ENCODE assay signal across 12 cellular contexts in genomic region chr14:74653386-74654138, GRCh38. TPM values are rescaled to one million over a fixed set of nuclear protein-coding genes. Genes with fewer than 3 reads are reported as not detected.
A peak's percentile ranks its signal among the peaks of the same experiment; 100 is the strongest.
DNase-seq lines count a peak whose midpoint lies in the region; ATAC-seq and TF ChIP-seq lines count a peak whose summit lies in the region.
"Had no signal": no experiment of that assay in that cellular context is flagged by ENCODE, and none has a peak within 500 bp of the region (broad histone marks: within the 10 kb centered on the region; RNA-seq: fewer than 3 reads in every experiment).

No MANE protein-coding gene starts in this region.

- H3K27me3 ChIP-seq in SK-N-SH (ENCODE audit: insufficient read depth), result no peaks in the 10 kb centered on the region
- no peaks in the 10 kb centered on the region for H3K27me3 ChIP-seq in adipocyte (replicated peaks; ENCODE audit: control insufficient read depth, insufficient read depth, low read length)
- no peaks in the 10 kb centered on the region for H3K27me3 ChIP-seq in layer of hippocampus (ENCODE audit: control insufficient read depth, insufficient read depth, low read length)
- H3K27me3 ChIP-seq: adrenal gland, heart right ventricle had no signal

- no peak overlapping the region for H3K4me2 ChIP-seq in SK-N-SH

- H3K9me3 ChIP-seq in SK-N-SH (no peaks in the 10 kb centered on the region), adipocyte (ENCODE audit: control insufficient read depth, low read length) (no peaks in the 10 kb centered on the region)
- H3K9me3 ChIP-seq: adrenal gland, heart right ventricle had no signal

- peaks cover 40% of the 10 kb centered on the region for H3F3A ChIP-seq in SK-N-SH (replicated peaks; ENCODE audit: insufficient read depth)

- H3K9ac ChIP-seq in SK-N-SH (no peak overlapping the region), adipocyte (ENCODE audit: low read length) (no peak overlapping the region)

- DNase-seq in SK-N-SH (no peak), adipocyte (ENCODE audit: low read depth) (peak; percentile 34), superior temporal gyrus (ENCODE audit: extremely low spot score) (peak; percentile 38)
- no peak for DNase-seq in stimulated activated CD4-positive, alpha-beta T cell treated with anti-CD3 and anti-CD28 coated beads, Interleukin-4, amount 100 ng/mL, for 1 hour
- DNase-seq in activated T-helper 1 cell treated with anti-CD3 and anti-CD28 coated beads, Interleukin-12 subunit alpha, Interleukin-12 subunit beta, Interleukin-2, Interleukin-4 antibody, amounts not matched to agents 30 ng/mL and 10 ng/mL and 1 ng/mL, durations not matched to agents 14 hours and 24 hours and 36 hours (ENCODE audit: low spot score), result no peak
- DNase-seq: adrenal gland, heart right ventricle, NCI-H2029 treated with DMSO at 0.1 percent for 48 hours, NCI-H774 had no signal

- no peaks in the 10 kb centered on the region for H3K27me3 Mint-ChIP-seq in activated T-helper 1 cell treated with anti-CD3 and anti-CD28 coated beads, Interleukin-12 subunit alpha, Interleukin-12 subunit beta, Interleukin-2, Interleukin-4 antibody, amounts not matched to agents 30 ng/mL and 10 ng/mL and 1 ng/mL, durations not matched to agents 14 hours and 24 hours and 36 hours (ENCODE audit: insufficient read depth)

- TF ChIP-seq EP300 in SK-N-SH (IDR thresholded peaks at IDR 0.05; ENCODE audit: borderline replicate concordance in 1 of 2, low read depth in 1 of 2, low read length in 1 of 2), result no peak

- H3K36me3 ChIP-seq in SK-N-SH (replicated peaks in 1 of 2; ENCODE audit: control insufficient read depth in 1 of 2, insufficient read depth in 2 of 2, low read length in 1 of 2) (peaks cover 34 to 35% of the 10 kb centered on the region in 2 experiments), adipocyte (ENCODE audit: control insufficient read depth, insufficient read depth, low read length, severe bottlenecking) (peaks cover 9% of the 10 kb centered on the region)
- H3K36me3 ChIP-seq: adrenal gland had no signal

- no peaks in the 10 kb centered on the region for H3K9me3 Mint-ChIP-seq in activated T-helper 1 cell treated with anti-CD3 and anti-CD28 coated beads, Interleukin-12 subunit alpha, Interleukin-12 subunit beta, Interleukin-2, Interleukin-4 antibody, amounts not matched to agents 30 ng/mL and 10 ng/mL and 1 ng/mL, durations not matched to agents 14 hours and 24 hours and 36 hours

- intact Hi-C loops in activated T-helper 1 cell treated with anti-CD3 and anti-CD28 coated beads, Interleukin-12 subunit alpha, Interleukin-12 subunit beta, Interleukin-2, Interleukin-4 antibody, amounts not matched to agents 30 ng/mL and 10 ng/mL and 1 ng/mL, durations not matched to agents 14 hours and 24 hours and 36 hours (cut with micrococcal nuclease), result no loop called here

- H3K4me3 ChIP-seq in SK-N-SH (ENCODE audit: low read depth in 2 of 2, low read length in 1 of 2) (no peak overlapping the region), adipocyte (ENCODE audit: low read length) (no peak overlapping the region)
- H3K4me3 ChIP-seq: adrenal gland, heart right ventricle had no signal

- no peaks in the 10 kb centered on the region for H4K20me1 ChIP-seq in SK-N-SH (ENCODE audit: insufficient read depth)

- no peak overlapping the region for H3K4me3 Mint-ChIP-seq in activated T-helper 1 cell treated with anti-CD3 and anti-CD28 coated beads, Interleukin-12 subunit alpha, Interleukin-12 subunit beta, Interleukin-2, Interleukin-4 antibody, amounts not matched to agents 30 ng/mL and 10 ng/mL and 1 ng/mL, durations not matched to agents 14 hours and 24 hours and 36 hours

- no peaks in the 10 kb centered on the region for H3K79me2 ChIP-seq in SK-N-SH (ENCODE audit: insufficient read depth)

- no peak overlapping the region for H2AFZ ChIP-seq in SK-N-SH (ENCODE audit: low read depth)

- no peak for TF ChIP-seq RAD21 in SK-N-SH (IDR thresholded peaks at IDR 0.05; ENCODE audit: low read length)

- POLR2A ChIA-PET in SK-N-SH (lab: Yijun Ruan, JAX), result no interaction called here

- H3K27ac ChIP-seq in SK-N-SH (ENCODE audit: low read depth in 2 of 2, low read length in 1 of 2) (no peak overlapping the region), layer of hippocampus (ENCODE audit: low read depth, low read length) (peak overlapping the region; percentile 42)
- H3K27ac ChIP-seq: adrenal gland, heart right ventricle had no signal

- TF ChIP-seq CTCF in SK-N-SH (IDR thresholded peaks at IDR 0.05), result no peak

- H3K4me1 Mint-ChIP-seq in activated T-helper 1 cell treated with anti-CD3 and anti-CD28 coated beads, Interleukin-12 subunit alpha, Interleukin-12 subunit beta, Interleukin-2, Interleukin-4 antibody, amounts not matched to agents 30 ng/mL and 10 ng/mL and 1 ng/mL, durations not matched to agents 14 hours and 24 hours and 36 hours (ENCODE audit: low read depth), result peaks cover 11% of the 10 kb centered on the region

- 88% methylated on average over 15 of the region's 15 CpGs for WGBS in SK-N-SH (ENCODE audit: low lambda C conversion rate)

- peaks cover 12% of the 10 kb centered on the region for H3K36me3 Mint-ChIP-seq in activated T-helper 1 cell treated with anti-CD3 and anti-CD28 coated beads, Interleukin-12 subunit alpha, Interleukin-12 subunit beta, Interleukin-2, Interleukin-4 antibody, amounts not matched to agents 30 ng/mL and 10 ng/mL and 1 ng/mL, durations not matched to agents 14 hours and 24 hours and 36 hours (ENCODE audit: low read depth)

- ATAC-seq in SK-N-SH treated with all-trans-retinoic acid at 6 μM for 48 hours (no peak), GM18498 (IDR thresholded peaks at IDR 0.05; ENCODE audit: unreplicated experiment) (no peak)
- ATAC-seq: heart right ventricle had no signal

- H3K27ac Mint-ChIP-seq in activated T-helper 1 cell treated with anti-CD3 and anti-CD28 coated beads, Interleukin-12 subunit alpha, Interleukin-12 subunit beta, Interleukin-2, Interleukin-4 antibody, amounts not matched to agents 30 ng/mL and 10 ng/mL and 1 ng/mL, durations not matched to agents 14 hours and 24 hours and 36 hours, result no peak overlapping the region

- CTCF ChIA-PET in SK-N-SH (lab: Yijun Ruan, JAX), result interaction anchor here (0.9 to 3.6 kb wide), 4 partner anchors 39 to 174 kb away, joined by 3 to 10 read pairs (median 4); partner anchors contain the start of gene LTBP2

- no peaks in the 10 kb centered on the region for H3K9me2 ChIP-seq in SK-N-SH

- H3K4me1 ChIP-seq in SK-N-SH (ENCODE audit: control insufficient read depth in 1 of 2, insufficient read depth in 2 of 2, low read depth in 1 of 2, low read length in 1 of 2) (peaks cover 19 to 41% of the 10 kb centered on the region in 2 experiments; a peak in 3 of 4 replicates), adipocyte (ENCODE audit: control insufficient read depth, insufficient read depth, low read length) (peaks cover 56% of the 10 kb centered on the region)

TF ChIP-seq in SK-N-SH, 30 proteins besides CTCF, POLR2A, EP300 and RAD21 (continues in another document):
- no peak for TF ChIP-seq FOXM1 (IDR thresholded peaks at IDR 0.05; ENCODE audit: low read depth)
- TF ChIP-seq GABPA (IDR thresholded peaks at IDR 0.05; ENCODE audit: low read depth), result no peak
- TF ChIP-seq TCF12 (IDR thresholded peaks at IDR 0.05), result 0 out of 2 replicates have a peak, but pooled peaks have one; percentile 18
- TF ChIP-seq NRF1 (IDR thresholded peaks at IDR 0.05; ENCODE audit: low read depth, low read length), result no peak

TF ChIP-seq in SK-N-SH treated with all-trans-retinoic acid at 6 μM for 48 hours, 23 proteins besides CTCF, POLR2A, EP300 and RAD21 (continues in another document):
- TF ChIP-seq TCF4 (CRISPR knock-in tag; IDR thresholded peaks at IDR 0.05; ENCODE audit: borderline replicate concordance) (no peak), ESRRG (CRISPR knock-in tag; IDR thresholded peaks at IDR 0.05) (no peak), PPARA (CRISPR knock-in tag; IDR thresholded peaks at IDR 0.05; ENCODE audit: borderline replicate concordance) (no peak), RARB (CRISPR knock-in tag; IDR thresholded peaks at IDR 0.05) (no peak), CSRNP3 (CRISPR knock-in tag; IDR thresholded peaks at IDR 0.05) (no peak), ARNTL (CRISPR knock-in tag; IDR thresholded peaks at IDR 0.05; ENCODE audit: borderline replicate concordance, low read depth) (no peak)

RNA-seq across cellular contexts. Expression of gene LTBP2, which starts 41.5 kb away (rescaled TPM):
- polyA plus RNA-seq in SK-N-SH (2012; rRNA removed), result 34.4 and 58.8 TPM in 2 replicates
- 30.9 and 41.3 TPM in 2 replicates for polyA plus RNA-seq in SK-N-SH (2012; cell fraction: cytosol; rRNA removed)
- polyA plus RNA-seq in SK-N-SH (2012; cell fraction: nucleus; rRNA removed), result 136 and 138 TPM in 2 replicates
- 0.05 and 0.24 TPM in 2 replicates for total RNA-seq in activated T-helper 1 cell treated with anti-CD3 and anti-CD28 coated beads, Interleukin-12 subunit alpha, Interleukin-12 subunit beta, Interleukin-2, Interleukin-4 antibody, amounts not matched to agents 30 ng/mL and 10 ng/mL and 1 ng/mL, durations not matched to agents 14 hours and 24 hours and 36 hours

RNA-seq across cellular contexts. Expression of gene AREL1, which starts 59.3 kb away (rescaled TPM):
- polyA plus RNA-seq in SK-N-SH (2012; rRNA removed), result 35.1 and 50.8 TPM in 2 replicates
- 27.0 and 33.1 TPM in 2 replicates for polyA plus RNA-seq in SK-N-SH (2012; cell fraction: cytosol; rRNA removed)
- 62.9 and 79.3 TPM in 2 replicates for polyA plus RNA-seq in SK-N-SH (2012; cell fraction: nucleus; rRNA removed)
- total RNA-seq in activated T-helper 1 cell treated with anti-CD3 and anti-CD28 coated beads, Interleukin-12 subunit alpha, Interleukin-12 subunit beta, Interleukin-2, Interleukin-4 antibody, amounts not matched to agents 30 ng/mL and 10 ng/mL and 1 ng/mL, durations not matched to agents 14 hours and 24 hours and 36 hours, result 45.8 and 50.2 TPM in 2 replicates

RNA-seq across cellular contexts. Expression of gene FCF1, which starts 59.4 kb away (rescaled TPM):
- 42.6 and 56.7 TPM in 2 replicates for polyA plus RNA-seq in SK-N-SH (2012; rRNA removed)
- 65.7 and 79.5 TPM in 2 replicates for polyA plus RNA-seq in SK-N-SH (2012; cell fraction: cytosol; rRNA removed)
- polyA plus RNA-seq in SK-N-SH (2012; cell fraction: nucleus; rRNA removed), result 20.8 and 36.2 TPM in 2 replicates
- total RNA-seq in activated T-helper 1 cell treated with anti-CD3 and anti-CD28 coated beads, Interleukin-12 subunit alpha, Interleukin-12 subunit beta, Interleukin-2, Interleukin-4 antibody, amounts not matched to agents 30 ng/mL and 10 ng/mL and 1 ng/mL, durations not matched to agents 14 hours and 24 hours and 36 hours, result 64.5 and 68.2 TPM in 2 replicates

Comparison
In these comparisons a context has a peak if more than half of its experiments do, and no peak if none do; other contexts are left out.
1. DNase-seq: peak in adipocyte (single experiment) and superior temporal gyrus (single experiment); none in SK-N-SH (single experiment), stimulated activated CD4-positive, alpha-beta T cell treated with anti-CD3 and anti-CD28 coated beads, Interleukin-4, amount 100 ng/mL, for 1 hour (single experiment) and activated T-helper 1 cell treated with anti-CD3 and anti-CD28 coated beads, Interleukin-12 subunit alpha, Interleukin-12 subunit beta, Interleukin-2, Interleukin-4 antibody, amounts not matched to agents 30 ng/mL and 10 ng/mL and 1 ng/mL, durations not matched to agents 14 hours and 24 hours and 36 hours (single experiment).